13 cellular contexts compared by ENCODE assay signal in genomic region chr11:75480185-75480889, GRCh38.
"Had no signal": no experiment of that assay in that cellular context is flagged by ENCODE, and none has a peak within 500 bp of the region (broad histone marks: within the 10 kb centered on the region; RNA-seq: fewer than 3 reads in every experiment).

No MANE protein-coding gene starts in this region.

- H3K36me3 ChIP-seq: suprapubic skin had no signal

- H3K4me3 Mint-ChIP-seq: activated CD4-positive, alpha-beta T cell treated with anti-CD3 and anti-CD28 coated beads for 36 hours; activated CD8-positive, alpha-beta T cell treated with anti-CD3 and anti-CD28 coated beads for 36 hours; activated naive CD8-positive, alpha-beta T cell; naive thymus-derived CD8-positive, alpha-beta T cell had no signal

- H3K9me3 ChIP-seq: suprapubic skin had no signal

- H3K36me3 Mint-ChIP-seq: activated naive CD8-positive, alpha-beta T cell; naive thymus-derived CD8-positive, alpha-beta T cell had no signal

- H3K27me3 ChIP-seq: suprapubic skin had no signal

- H3K9me3 Mint-ChIP-seq: activated CD8-positive, alpha-beta T cell treated with anti-CD3 and anti-CD28 coated beads for 36 hours; naive thymus-derived CD8-positive, alpha-beta T cell had no signal

- H3K4me3 ChIP-seq: suprapubic skin had no signal

- H3K27me3 Mint-ChIP-seq: activated CD4-positive, alpha-beta T cell treated with anti-CD3 and anti-CD28 coated beads for 36 hours; activated CD8-positive, alpha-beta T cell treated with anti-CD3 and anti-CD28 coated beads for 36 hours; activated naive CD8-positive, alpha-beta T cell; naive thymus-derived CD8-positive, alpha-beta T cell had no signal

- ATAC-seq: activated CD4-positive, alpha-beta T cell treated with anti-CD3 and anti-CD28 coated beads for 36 hours; activated CD8-positive, alpha-beta T cell treated with anti-CD3 and anti-CD28 coated beads for 36 hours; naive thymus-derived CD8-positive, alpha-beta T cell had no signal

- DNase-seq: activated CD4-positive, alpha-beta T cell treated with anti-CD3 and anti-CD28 coated beads for 36 hours; activated CD8-positive, alpha-beta T cell treated with anti-CD3 and anti-CD28 coated beads for 36 hours; activated gamma-delta T cell treated with Interleukin-2 at 50 U/mL for 16 hours; effector CD8-positive, alpha-beta T cell; islet precursor cell; naive thymus-derived CD8-positive, alpha-beta T cell; retina; stimulated activated CD4-positive, alpha-beta T cell treated with anti-CD3 and anti-CD28 coated beads, Interleukin-2, amount 100 ng/mL, for 48 hours; stimulated activated naive CD4-positive, alpha-beta T cell treated with Interleukin-2 at 50 U/mL for 16 hours; T-helper 9 cell; trophoblast cell had no signal

- H3K27ac Mint-ChIP-seq: activated CD4-positive, alpha-beta T cell treated with anti-CD3 and anti-CD28 coated beads for 36 hours; activated CD8-positive, alpha-beta T cell treated with anti-CD3 and anti-CD28 coated beads for 36 hours; activated naive CD8-positive, alpha-beta T cell had no signal

- H3K27ac ChIP-seq: suprapubic skin had no signal
